Comparison of ENCODE assay signal across 10 cellular contexts in genomic region chr9:84823426-84824271, GRCh38.
DNase-seq lines count a peak whose midpoint lies in the region; ATAC-seq and TF ChIP-seq lines count a peak whose summit lies in the region.
"Had no signal": no experiment of that assay in that cellular context is flagged by ENCODE, and none has a peak within 500 bp of the region (broad histone marks: within the 10 kb centered on the region; RNA-seq: fewer than 3 reads in every experiment).

No MANE protein-coding gene starts in this region.

- TF ChIP-seq CTCF in dorsolateral prefrontal cortex (IDR thresholded peaks at IDR 0.05 in 54 of 56, conservative IDR thresholded peaks at IDR 0.05 in 2 of 56; ENCODE audit: low read depth in 1 of 56, partially characterized antibody in 56 of 56) (no peak), type B pancreatic cell (conservative IDR thresholded peaks at IDR 0.05) (no peak)

- no peak overlapping the region for H3K4me3 ChIP-seq in dorsolateral prefrontal cortex

- peaks cover 18% of the 10 kb centered on the region for H3K4me1 Mint-ChIP-seq in type B pancreatic cell (ENCODE audit: unreplicated experiment)
- no peaks in the 10 kb centered on the region for H3K4me1 Mint-ChIP-seq in activated CD8-positive, alpha-beta memory T cell treated with anti-CD3 and anti-CD28 coated beads, Interleukin-2, amount 10 ng/mL, durations not matched to agents 7 days and 5 days

- H3K27me3 ChIP-seq in dorsolateral prefrontal cortex, result no peaks in the 10 kb centered on the region

- no peak overlapping the region for H3K4me3 Mint-ChIP-seq in type B pancreatic cell
- no peak overlapping the region for H3K4me3 Mint-ChIP-seq in activated CD8-positive, alpha-beta memory T cell treated with anti-CD3 and anti-CD28 coated beads, Interleukin-2, amount 10 ng/mL, durations not matched to agents 7 days and 5 days

- peak; percentile 66 for ATAC-seq in HG03103 (IDR thresholded peaks at IDR 0.05; ENCODE audit: low read depth, unreplicated experiment)
- no peak for ATAC-seq in activated CD8-positive, alpha-beta memory T cell treated with anti-CD3 and anti-CD28 coated beads, Interleukin-2, amount 10 ng/mL, durations not matched to agents 7 days and 5 days
- ATAC-seq: SK-N-SH treated with all-trans-retinoic acid at 6 μM for 48 hours had no signal

- CTCF ChIA-PET in activated CD8-positive, alpha-beta memory T cell treated with anti-CD3 and anti-CD28 coated beads, Interleukin-2, amount 10 ng/mL, durations not matched to agents 7 days and 5 days (lab: Charles Lee), result no interaction called here

- H3K27ac ChIP-seq in dorsolateral prefrontal cortex, result peak overlapping the region in 41 of 59 donors; percentile 4 to 80 (median 46)
- H3K27ac ChIP-seq: 22Rv1 had no signal

- no peaks in the 10 kb centered on the region for H3K9me3 Mint-ChIP-seq in type B pancreatic cell
- H3K9me3 Mint-ChIP-seq in activated CD8-positive, alpha-beta memory T cell treated with anti-CD3 and anti-CD28 coated beads, Interleukin-2, amount 10 ng/mL, durations not matched to agents 7 days and 5 days (ENCODE audit: low read depth), result no peaks in the 10 kb centered on the region

- peaks cover 8% of the 10 kb centered on the region for H3K27me3 Mint-ChIP-seq in type B pancreatic cell
- H3K27me3 Mint-ChIP-seq in activated CD8-positive, alpha-beta memory T cell treated with anti-CD3 and anti-CD28 coated beads, Interleukin-2, amount 10 ng/mL, durations not matched to agents 7 days and 5 days, result peaks cover 2% of the 10 kb centered on the region

- H3K36me3 Mint-ChIP-seq in type B pancreatic cell, result peaks cover 8% of the 10 kb centered on the region
- no peaks in the 10 kb centered on the region for H3K36me3 Mint-ChIP-seq in activated CD8-positive, alpha-beta memory T cell treated with anti-CD3 and anti-CD28 coated beads, Interleukin-2, amount 10 ng/mL, durations not matched to agents 7 days and 5 days

- intact Hi-C loops in dorsolateral prefrontal cortex (cut with DNase I), result no loop called here

- H3K27ac Mint-ChIP-seq in type B pancreatic cell, result peak overlapping the region; percentile 46
- no peak overlapping the region for H3K27ac Mint-ChIP-seq in activated CD8-positive, alpha-beta memory T cell treated with anti-CD3 and anti-CD28 coated beads, Interleukin-2, amount 10 ng/mL, durations not matched to agents 7 days and 5 days

- DNase-seq in NCI-H1417 (lab: John Stamatoyannopoulos, UW), result peak in 2 of 3 experiments; percentile 10 to 45
- no peak for DNase-seq in NCI-H1417 treated with DMSO at 0.1 percent for 48 hours (lab: John Stamatoyannopoulos, UW)
- DNase-seq in dorsolateral prefrontal cortex, result no peak
- no peak for DNase-seq in type B pancreatic cell (ENCODE audit: extremely low spot score, unreplicated experiment)
- no peak for DNase-seq in activated CD8-positive, alpha-beta memory T cell treated with anti-CD3 and anti-CD28 coated beads, Interleukin-2, amount 10 ng/mL, durations not matched to agents 7 days and 5 days
- no peak for DNase-seq in NCI-H1694 (lab: John Stamatoyannopoulos, UW)
- no peak for DNase-seq in SIG-M5 (lab: John Stamatoyannopoulos, UW)

Comparison
In these comparisons a context has a peak if more than half of its experiments do, and no peak if none do; other contexts are left out.
1. DNase-seq: peak in NCI-H1417 (2 of 3); none in NCI-H1417 treated with DMSO at 0.1 percent for 48 hours (single experiment), dorsolateral prefrontal cortex (0 of 10), type B pancreatic cell (single experiment), activated CD8-positive, alpha-beta memory T cell treated with anti-CD3 and anti-CD28 coated beads, Interleukin-2, amount 10 ng/mL, durations not matched to agents 7 days and 5 days (single experiment), NCI-H1694 (single experiment) and SIG-M5 (single experiment).